1 cellular context compared by ENCODE assay signal in genomic region chr1:228066416-228066815, GRCh38.
TF ChIP-seq lines count a peak whose summit lies in the region.

No MANE protein-coding gene starts in this region.

TF ChIP-seq in K562, 482 proteins besides CTCF, POLR2A, EP300 and RAD21:
- TF ChIP-seq ZFP36 (IDR thresholded peaks at IDR 0.05; ENCODE audit: low read depth, low read length, partially characterized antibody) (peak; percentile 91), SRSF9 (IDR thresholded peaks at IDR 0.05; ENCODE audit: borderline replicate concordance, low read depth, low read length) (no peak), PCBP2 (IDR thresholded peaks at IDR 0.05; ENCODE audit: low read depth, low read length, poor library complexity, severe bottlenecking) (no peak), ZKSCAN1 (IDR thresholded peaks at IDR 0.05; ENCODE audit: low read depth, low read length) (no peak)
